Comparison of ENCODE assay signal across 32 cellular contexts in genomic region chr1:159459551-159459950, GRCh38. TPM values are rescaled to one million over a fixed set of nuclear protein-coding genes. Genes with fewer than 3 reads are reported as not detected.
"Had no signal": no experiment of that assay in that cellular context is flagged by ENCODE, and none has a peak within 500 bp of the region (broad histone marks: within the 10 kb centered on the region; RNA-seq: fewer than 3 reads in every experiment).

No MANE protein-coding gene starts in this region.

- ATAC-seq: esophagus mucosa, gastrocnemius medialis, heart right ventricle, left cardiac atrium, left lung, left ventricle myocardium superior, lower lobe of right lung, mucosa of descending colon had no signal

- H3K4me1 ChIP-seq: esophagus squamous epithelium, gastrocnemius medialis, heart right ventricle, left lung, lower lobe of right lung had no signal

- FAIRE-seq: islet of Langerhans, keratinocyte had no signal

- H3K27ac ChIP-seq: coronary artery, dorsolateral prefrontal cortex, epithelial cell of prostate, esophagus squamous epithelium, gastrocnemius medialis, heart right ventricle, left lung, lower lobe of right lung had no signal

- H3K27me3 ChIP-seq: dorsolateral prefrontal cortex, esophagus squamous epithelium, gastrocnemius medialis, heart right ventricle, left lung had no signal

- H3K9me3 ChIP-seq: gastrocnemius medialis, lower lobe of right lung, mucosa of descending colon had no signal

- H3K4me3 ChIP-seq: coronary artery, dorsolateral prefrontal cortex, esophagus squamous epithelium, gastrocnemius medialis, heart right ventricle, left lung, lower lobe of right lung, mucosa of descending colon had no signal

- H3K36me3 ChIP-seq: esophagus squamous epithelium, gastrocnemius medialis, heart right ventricle, left lung, lower lobe of right lung had no signal

- DNase-seq: dermis blood vessel endothelial cell; dorsolateral prefrontal cortex; effector CD4-positive, alpha-beta T cell; effector memory CD4-positive, alpha-beta T cell; erythroblast; esophagus squamous epithelium; foreskin fibroblast; foreskin melanocyte; gastrocnemius medialis; glutamatergic neuron; head of caudate nucleus; heart right ventricle; hippocampal formation; left cardiac atrium; left lung; left ventricle myocardium superior; lower lobe of right lung; mesenchymal stem cell; mucosa of descending colon; naive B cell had no signal

RNA-seq across cellular contexts. Expression of gene OR10J1, which starts 20.0 kb away (rescaled TPM):
- total RNA-seq: dermis blood vessel endothelial cell, esophagus mucosa, esophagus squamous epithelium, gastrocnemius medialis, glomerular endothelial cell, heart right ventricle, kidney epithelial cell, left cardiac atrium, left lung, left ventricle myocardium superior, lower leg skin, lower lobe of right lung, lung microvascular endothelial cell, mesenteric fat pad, mesothelial cell of epicardium, mucosa of descending colon, myocyte had no signal
- polyA plus RNA-seq: heart right ventricle, keratinocyte had no signal

RNA-seq across cellular contexts. Expression of gene OR10J4, which starts 27.5 kb away (rescaled TPM):
- total RNA-seq: dermis blood vessel endothelial cell, dorsolateral prefrontal cortex, esophagus mucosa, esophagus squamous epithelium, gastrocnemius medialis, glomerular endothelial cell, heart right ventricle, kidney epithelial cell, left cardiac atrium, left lung, left ventricle myocardium superior, lower leg skin, lower lobe of right lung, lung microvascular endothelial cell, mesenteric fat pad, mesothelial cell of epicardium, mucosa of descending colon, myocyte had no signal
- polyA plus RNA-seq: heart right ventricle, keratinocyte had no signal
